Comparison of ENCODE assay signal across 1 cellular context in genomic region chr16:305916-306315, GRCh38.
TF ChIP-seq lines count a peak whose summit lies in the region.

No MANE protein-coding gene starts in this region.

TF ChIP-seq in H1, 55 proteins besides CTCF, POLR2A, EP300 and RAD21:
- TF ChIP-seq CTBP2 (IDR thresholded peaks at IDR 0.05; ENCODE audit: borderline replicate concordance, insufficient read depth, insufficient read length, low read length) (no peak), CBX5 (IDR thresholded peaks at IDR 0.05; ENCODE audit: low read depth, low read length) (no peak), YY1 (IDR thresholded peaks at IDR 0.05; ENCODE audit: low read depth, low read length) (no peak), TAF7 (optimal IDR thresholded peaks at IDR 0.05; ENCODE audit: borderline replicate concordance, low read depth, low read length) (no peak), NANOG (IDR thresholded peaks at IDR 0.05; ENCODE audit: insufficient read depth, low read depth, low read length, poor library complexity, severe bottlenecking) (no peak), CREB1 (IDR thresholded peaks at IDR 0.05) (no peak), SIX5 (IDR thresholded peaks at IDR 0.05; ENCODE audit: low read depth, low read length) (no peak), HDAC2 (IDR thresholded peaks at IDR 0.05; ENCODE audit: borderline replicate concordance in 1 of 2, low read depth in 2 of 2, low read length in 2 of 2) (no peak), CHD7 (IDR thresholded peaks at IDR 0.05; ENCODE audit: insufficient replicate concordance, low read length) (no peak), BCL11A (IDR thresholded peaks at IDR 0.05; ENCODE audit: low read depth in 2 of 2, low read length in 2 of 2) (no peak), KDM5A (IDR thresholded peaks at IDR 0.05; ENCODE audit: low read length) (no peak), KDM4A (IDR thresholded peaks at IDR 0.05; ENCODE audit: low read depth, low read length, severe bottlenecking) (no peak), CBX8 (IDR thresholded peaks at IDR 0.05; ENCODE audit: borderline replicate concordance, low read depth, low read length) (no peak), HDAC6 (IDR thresholded peaks at IDR 0.05; ENCODE audit: low read depth, low read length) (no peak), TEAD4 (IDR thresholded peaks at IDR 0.05; ENCODE audit: low read depth, low read length) (no peak)
